Comparison of ENCODE assay signal across 14 cellular contexts in genomic region chr10:77899690-77900089, GRCh38. TPM values are rescaled to one million over a fixed set of nuclear protein-coding genes. Genes with fewer than 3 reads are reported as not detected.
DNase-seq lines count a peak whose midpoint lies in the region; ATAC-seq and TF ChIP-seq lines count a peak whose summit lies in the region.
"Had no signal": no experiment of that assay in that cellular context is flagged by ENCODE, and none has a peak within 500 bp of the region (broad histone marks: within the 10 kb centered on the region; RNA-seq: fewer than 3 reads in every experiment).

No MANE protein-coding gene starts in this region.

- no peak overlapping the region for H2AFZ ChIP-seq in PC-3 (ENCODE audit: low read length)
- no peak overlapping the region for H2AFZ ChIP-seq in mammary epithelial cell (ENCODE audit: low read depth, low read length)
- H2AFZ ChIP-seq in parathyroid adenoma, result no peak overlapping the region

- H3K4me2 ChIP-seq in PC-3 (ENCODE audit: low read length) (peak overlapping the region; percentile 11), mammary epithelial cell (ENCODE audit: insufficient read depth, low read depth, low read length) (peak overlapping the region; percentile 76), parathyroid adenoma (ENCODE audit: low read length) (no peak overlapping the region)

- BruUV-seq in PC-3 (replicated peaks; lab: Mats Ljungman, UMichigan) (no TSS peak), mammary epithelial cell (replicated peaks; lab: Mats Ljungman, UMichigan) (no TSS peak)

- DNase-seq in PC-3 (no peak), mammary epithelial cell (no peak), SIG-M5 (lab: John Stamatoyannopoulos, UW) (no peak), EL (no peak)
- DNase-seq in stimulated activated CD4-positive, alpha-beta T cell treated with anti-CD3 and anti-CD28 coated beads, Interleukin-15, amount 100 ng/mL, for 24 hours, result no peak
- DNase-seq: activated CD4-positive, CD25-positive, alpha-beta regulatory T cell; activated gamma-delta T cell; KG1; left ventricle myocardium superior; NCI-H2171; NCI-H82; RPMI8226 had no signal

- H3K79me2 ChIP-seq in PC-3 (ENCODE audit: low read length) (peaks cover 80% of the 10 kb centered on the region), mammary epithelial cell (ENCODE audit: insufficient read depth, low read length) (peaks cover 74% of the 10 kb centered on the region), parathyroid adenoma (peaks cover 76% of the 10 kb centered on the region)

- ATAC-seq in PC-3, result no peak
- ATAC-seq in GM19452 (IDR thresholded peaks at IDR 0.05; ENCODE audit: unreplicated experiment), result no peak

- H3K9me3 ChIP-seq in PC-3 (ENCODE audit: low read length) (no peaks in the 10 kb centered on the region), mammary epithelial cell (replicated peaks; ENCODE audit: insufficient read depth, low read length) (no peaks in the 10 kb centered on the region), parathyroid adenoma (ENCODE audit: control insufficient read depth, low read length) (no peaks in the 10 kb centered on the region)

- in situ Hi-C loops in mammary epithelial cell (cut with MboI; ENCODE audit: low sequenced_read_pairs in 2 of 2), result no loop called here

- dilution Hi-C loops in mammary epithelial cell (cut with HindIII; ENCODE audit: low sequenced_read_pairs), result loop anchor here (10.0 kb wide), 1 partner anchor 85 kb away; no protein-coding TSS in a partner anchor

- no peak overlapping the region for H3K9ac ChIP-seq in PC-3 (ENCODE audit: low read length)
- no peak overlapping the region for H3K9ac ChIP-seq in mammary epithelial cell (ENCODE audit: insufficient read depth, low read length)
- no peak overlapping the region for H3K9ac ChIP-seq in parathyroid adenoma

- CTCF ChIA-PET in PC-3 (lab: Charles Lee) (interaction anchor here (1.1 kb wide), 1 partner anchor 10 kb away, joined by 3 read pairs; no protein-coding TSS in a partner anchor), mammary epithelial cell (lab: Charles Lee; ENCODE audit: low non-redundant PET) (interaction anchor here (0.6 kb wide), 1 partner anchor 55 kb away, joined by 3 read pairs; no protein-coding TSS in a partner anchor)

- H3F3A ChIP-seq in PC-3 (ENCODE audit: low read length, unreplicated experiment), result no peaks in the 10 kb centered on the region

- no peaks in the 10 kb centered on the region for H3K9me2 ChIP-seq in PC-3 (replicated peaks; ENCODE audit: low read length)

- peak overlapping the region; percentile 3 for H3K27ac ChIP-seq in PC-3 (ENCODE audit: low read length)
- peak overlapping the region; percentile 83 for H3K27ac ChIP-seq in mammary epithelial cell (ENCODE audit: insufficient read depth, low read depth, low read length)
- H3K27ac ChIP-seq in parathyroid adenoma, result peak overlapping the region; percentile 82

- H3K4me1 ChIP-seq in PC-3 (ENCODE audit: insufficient read depth, low read length) (peaks cover 19% of the 10 kb centered on the region), mammary epithelial cell (ENCODE audit: insufficient read depth, low read length) (peaks cover 33% of the 10 kb centered on the region), parathyroid adenoma (peaks cover 52% of the 10 kb centered on the region)

- POLR2A ChIA-PET in PC-3 (lab: Charles Lee; ENCODE audit: unreplicated experiment), result no interaction called here

- intact Hi-C loops in PC-3 (cut with micrococcal nuclease), result loop anchor here (2.0 kb wide), 1 partner anchor 17 kb away; no protein-coding TSS in a partner anchor
- intact Hi-C loops in mammary epithelial cell (cut with micrococcal nuclease), result loop anchor here (2.0 to 5.0 kb wide), 4 partner anchors 27 to 128 kb away; partner anchors contain the start of genes DLG5 and POLR3A

- H3K4me3 ChIP-seq in PC-3 (ENCODE audit: low read length) (no peak overlapping the region), mammary epithelial cell (replicated peaks in 1 of 3; ENCODE audit: insufficient read depth in 1 of 3, low read depth in 2 of 3, low read length in 3 of 3) (no peak overlapping the region), parathyroid adenoma (ENCODE audit: low read depth, low read length) (no peak overlapping the region)

- no peaks in the 10 kb centered on the region for H3K36me3 ChIP-seq in PC-3 (ENCODE audit: low read depth, low read length)
- no peaks in the 10 kb centered on the region for H3K36me3 ChIP-seq in mammary epithelial cell (ENCODE audit: insufficient read depth, low read length)
- no peaks in the 10 kb centered on the region for H3K36me3 ChIP-seq in parathyroid adenoma (ENCODE audit: control insufficient read depth, insufficient read depth, low read length)

- WGBS in mammary epithelial cell (ENCODE audit: low coverage, missing lambda C conversion rate), result 57% methylated on average over 4 of the region's 4 CpGs

- H3K27me3 ChIP-seq in PC-3 (ENCODE audit: low read length) (no peaks in the 10 kb centered on the region), mammary epithelial cell (ENCODE audit: insufficient read depth, low read length) (no peaks in the 10 kb centered on the region), parathyroid adenoma (ENCODE audit: control insufficient read depth, insufficient read depth, low read length) (no peaks in the 10 kb centered on the region)

- H4K20me1 ChIP-seq in PC-3 (ENCODE audit: low read length) (peaks cover 12% of the 10 kb centered on the region; the same call in 1 of the 2 replicates), mammary epithelial cell (ENCODE audit: insufficient read depth, low read length) (no peaks in the 10 kb centered on the region)

- TF ChIP-seq CTCF in PC-3 (conservative IDR thresholded peaks at IDR 0.05; ENCODE audit: low read depth, low read length) (no peak), mammary epithelial cell (conservative IDR thresholded peaks at IDR 0.05 in 1 of 2, IDR thresholded peaks at IDR 0.05 in 1 of 2; ENCODE audit: extremely low read depth in 1 of 2, insufficient read depth in 1 of 2, low read depth in 1 of 2, low read length in 2 of 2) (no peak), parathyroid adenoma (IDR thresholded peaks at IDR 0.05) (no peak)

RNA-seq across cellular contexts. Expression of gene DLG5, which starts 26.9 kb away (rescaled TPM):
- 118 and 158 TPM in 2 replicates for total RNA-seq in PC-3 (2014; rRNA removed)
- total RNA-seq in mammary epithelial cell, result 10 to 100 TPM; 40.8 to 76.5 TPM
- 31.5 TPM for polyA plus RNA-seq in mammary epithelial cell
- 142 TPM for polyA minus RNA-seq in mammary epithelial cell

Comparison
In these comparisons a context has a peak if more than half of its experiments do, and no peak if none do; other contexts are left out.
1. H3K27ac ChIP-seq: peak in every context shown above with its lines; median percentile 83 in mammary epithelial cell; 82 in parathyroid adenoma; 3 in PC-3.